ENCODE assay signal across 1 cellular context in the genomic region with DNA sequence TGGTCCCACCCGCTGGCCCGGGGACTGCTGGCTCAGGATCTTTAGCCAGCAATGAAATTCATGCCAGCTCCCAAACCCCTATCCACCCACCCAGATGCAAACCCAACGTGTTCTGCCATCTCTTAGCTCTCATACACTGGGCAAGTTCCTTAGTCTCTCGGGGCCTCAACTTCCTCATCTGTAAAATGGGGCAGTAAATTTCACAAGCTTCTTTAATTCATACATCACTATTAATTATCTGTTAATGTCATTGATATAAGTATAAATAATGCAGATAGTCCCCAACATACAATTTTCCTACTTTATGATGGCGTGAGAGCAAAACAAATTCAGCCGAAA.
TF ChIP-seq lines count a peak whose summit lies in the region.

No MANE protein-coding gene starts in this region.

TF ChIP-seq in GM12878, 131 proteins besides CTCF, POLR2A, EP300 and RAD21 (continued from another document):
- TF ChIP-seq, protein P1, sequence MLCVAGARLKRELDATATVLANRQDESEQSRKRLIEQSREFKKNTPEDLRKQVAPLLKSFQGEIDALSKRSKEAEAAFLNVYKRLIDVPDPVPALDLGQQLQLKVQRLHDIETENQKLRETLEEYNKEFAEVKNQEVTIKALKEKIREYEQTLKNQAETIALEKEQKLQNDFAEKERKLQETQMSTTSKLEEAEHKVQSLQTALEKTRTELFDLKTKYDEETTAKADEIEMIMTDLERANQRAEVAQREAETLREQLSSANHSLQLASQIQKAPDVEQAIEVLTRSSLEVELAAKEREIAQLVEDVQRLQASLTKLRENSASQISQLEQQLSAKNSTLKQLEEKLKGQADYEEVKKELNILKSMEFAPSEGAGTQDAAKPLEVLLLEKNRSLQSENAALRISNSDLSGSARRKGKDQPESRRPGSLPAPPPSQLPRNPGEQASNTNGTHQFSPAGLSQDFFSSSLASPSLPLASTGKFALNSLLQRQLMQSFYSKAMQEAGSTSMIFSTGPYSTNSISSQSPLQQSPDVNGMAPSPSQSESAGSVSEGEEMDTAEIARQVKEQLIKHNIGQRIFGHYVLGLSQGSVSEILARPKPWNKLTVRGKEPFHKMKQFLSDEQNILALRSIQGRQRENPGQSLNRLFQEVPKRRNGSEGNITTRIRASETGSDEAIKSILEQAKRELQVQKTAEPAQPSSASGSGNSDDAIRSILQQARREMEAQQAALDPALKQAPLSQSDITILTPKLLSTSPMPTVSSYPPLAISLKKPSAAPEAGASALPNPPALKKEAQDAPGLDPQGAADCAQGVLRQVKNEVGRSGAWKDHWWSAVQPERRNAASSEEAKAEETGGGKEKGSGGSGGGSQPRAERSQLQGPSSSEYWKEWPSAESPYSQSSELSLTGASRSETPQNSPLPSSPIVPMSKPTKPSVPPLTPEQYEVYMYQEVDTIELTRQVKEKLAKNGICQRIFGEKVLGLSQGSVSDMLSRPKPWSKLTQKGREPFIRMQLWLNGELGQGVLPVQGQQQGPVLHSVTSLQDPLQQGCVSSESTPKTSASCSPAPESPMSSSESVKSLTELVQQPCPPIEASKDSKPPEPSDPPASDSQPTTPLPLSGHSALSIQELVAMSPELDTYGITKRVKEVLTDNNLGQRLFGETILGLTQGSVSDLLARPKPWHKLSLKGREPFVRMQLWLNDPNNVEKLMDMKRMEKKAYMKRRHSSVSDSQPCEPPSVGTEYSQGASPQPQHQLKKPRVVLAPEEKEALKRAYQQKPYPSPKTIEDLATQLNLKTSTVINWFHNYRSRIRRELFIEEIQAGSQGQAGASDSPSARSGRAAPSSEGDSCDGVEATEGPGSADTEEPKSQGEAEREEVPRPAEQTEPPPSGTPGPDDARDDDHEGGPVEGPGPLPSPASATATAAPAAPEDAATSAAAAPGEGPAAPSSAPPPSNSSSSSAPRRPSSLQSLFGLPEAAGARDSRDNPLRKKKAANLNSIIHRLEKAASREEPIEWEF (IDR thresholded peaks at IDR 0.05; ENCODE audit: insufficient replicate concordance, low read depth, low read length) = no peak
- TF ChIP-seq BHLHE40 (IDR thresholded peaks at IDR 0.05; ENCODE audit: borderline replicate concordance in 1 of 2, low read depth in 2 of 2, low read length in 1 of 2) (no peak), JUND (IDR thresholded peaks at IDR 0.05; ENCODE audit: low read depth, low read length) (no peak), FOXM1 (IDR thresholded peaks at IDR 0.05; ENCODE audit: low read depth, low read length) (no peak)
